21 cellular contexts compared by ENCODE assay signal in genomic region chr2:58803192-58803591, GRCh38.
A peak's percentile ranks its signal among the peaks of the same experiment; 100 is the strongest.
DNase-seq lines count a peak whose midpoint lies in the region; ATAC-seq, FAIRE-seq and TF ChIP-seq lines count a peak whose summit lies in the region.
"Had no signal": no experiment of that assay in that cellular context is flagged by ENCODE, and none has a peak within 500 bp of the region (broad histone marks: within the 10 kb centered on the region; RNA-seq: fewer than 3 reads in every experiment).

No MANE protein-coding gene starts in this region.

- no peaks in the 10 kb centered on the region for H4K20me1 ChIP-seq in K562 (replicated peaks; ENCODE audit: control insufficient read depth, insufficient read depth, low read length)

- peak; percentile 64 for ATAC-seq in GM19351 (IDR thresholded peaks at IDR 0.05; ENCODE audit: unreplicated experiment)
- ATAC-seq in GM21526 (IDR thresholded peaks at IDR 0.05; ENCODE audit: low FRiP score, unreplicated experiment), result peak; percentile 51
- ATAC-seq in HG03039 (IDR thresholded peaks at IDR 0.05; ENCODE audit: unreplicated experiment), result peak; percentile 53
- ATAC-seq in K562, result no peak
- ATAC-seq in HG03175 (IDR thresholded peaks at IDR 0.05; ENCODE audit: unreplicated experiment), result no peak
- no peak for ATAC-seq in GM19328 (IDR thresholded peaks at IDR 0.05; ENCODE audit: unreplicated experiment)
- ATAC-seq: GM23338, HCT116 had no signal

- POLR2A ChIA-PET in K562 (lab: Yijun Ruan, JAX), result interaction anchor here (0.6 kb wide), 1 partner anchor 209 kb away, joined by 3 read pairs; no protein-coding TSS in a partner anchor

- H3K4me3 ChIP-seq in K562, result no peak overlapping the region
- no peak overlapping the region for H3K4me3 ChIP-seq in brain microvascular endothelial cell (ENCODE audit: low read depth, low read length)
- H3K4me3 ChIP-seq: GM23338 had no signal

- CTCF ChIA-PET in K562 (lab: Yijun Ruan, JAX; ENCODE audit: low intra/inter-chr PET ratio), result no interaction called here

- TF ChIP-seq CTCF in K562 (IDR thresholded peaks at IDR 0.05 in 2 of 3, conservative IDR thresholded peaks at IDR 0.05 in 1 of 3; ENCODE audit: insufficient read depth in 2 of 3, low read depth in 1 of 3, low read length in 3 of 3) (no peak), brain microvascular endothelial cell (IDR thresholded peaks at IDR 0.05; ENCODE audit: low read depth, low read length, missing control alignments) (no peak)

- no peak for TF ChIP-seq EP300 in K562 (IDR thresholded peaks at IDR 0.05; ENCODE audit: low read length)

- H3K4me2 ChIP-seq in K562 (ENCODE audit: insufficient read depth, low read length), result no peak overlapping the region
- H3K4me2 ChIP-seq: GM23338 had no signal

- no peaks in the 10 kb centered on the region for H3K9me1 ChIP-seq in K562 (ENCODE audit: control insufficient read depth, insufficient read depth, low read length)

- H3K79me2 ChIP-seq in K562 (ENCODE audit: control insufficient read depth, insufficient read depth, low read length), result no peaks in the 10 kb centered on the region

- TF ChIP-seq RAD21 in K562 (CRISPR knock-in tag; conservative IDR thresholded peaks at IDR 0.05 in 1 of 2, IDR thresholded peaks at IDR 0.05 in 1 of 2), result no peak

- H3K9me3 ChIP-seq in K562 (replicated peaks; ENCODE audit: control insufficient read depth, insufficient read depth, low read depth, low read length), result no peaks in the 10 kb centered on the region

- H2AFZ ChIP-seq in K562 (ENCODE audit: low read depth, low read length), result no peak overlapping the region
- H2AFZ ChIP-seq: GM23338 had no signal

- H3K36me3 ChIP-seq in K562 (ENCODE audit: control insufficient read depth, insufficient read depth, low read length) (no peaks in the 10 kb centered on the region), brain microvascular endothelial cell (replicated peaks) (no peaks in the 10 kb centered on the region)

- in situ Hi-C loops in K562 (cut with MboI) (no loop called here), brain microvascular endothelial cell (cut with HindIII; ENCODE audit: low pct_ligation_motif_present, low sequenced_read_pairs) (no loop called here)

- no peak overlapping the region for H3K9ac ChIP-seq in K562 (ENCODE audit: insufficient read depth in 1 of 2, low read depth in 2 of 2, low read length in 2 of 2)

- H3K4me1 ChIP-seq in K562 (replicated peaks in 1 of 2; ENCODE audit: control insufficient read depth in 2 of 2, insufficient read depth in 2 of 2, low read length in 2 of 2), result no peaks in the 10 kb centered on the region

- H3K27ac ChIP-seq in K562 (ENCODE audit: extremely low read depth, low read depth, low read length) (no peak overlapping the region), brain microvascular endothelial cell (no peak overlapping the region)

- WGBS in K562 (ENCODE audit: insufficient coverage, low coverage, missing lambda C conversion rate), result 36% methylated on average over 2 of the region's 2 CpGs

- BruUV-seq in K562 (replicated peaks; lab: Mats Ljungman, UMichigan), result no TSS peak

- FAIRE-seq in K562 (lab: Jason Lieb, UNC), result no peak

- no peaks in the 10 kb centered on the region for H3K27me3 ChIP-seq in K562 (ENCODE audit: control insufficient read depth in 2 of 2, insufficient read depth in 2 of 2, low read length in 2 of 2)
- H3K27me3 ChIP-seq in brain microvascular endothelial cell (replicated peaks), result no peaks in the 10 kb centered on the region

- intact Hi-C loops in K562 (cut with micrococcal nuclease), result no loop called here

- no peak for TF ChIP-seq POLR2A in K562 (conservative IDR thresholded peaks at IDR 0.05)

- DNase-seq in K562 (ENCODE audit: extremely low read depth in 1 of 4, low spot score in 3 of 4) (no peak), brain microvascular endothelial cell (no peak)
- DNase-seq: ACHN, C1 segment of cervical spinal cord, DMS79, KG1, NCI-H1105 treated with DMSO at 0.1 percent for 48 hours, NCI-H1694, NCI-H2081 treated with DMSO at 0.1 percent for 48 hours, NCI-H446 treated with DMSO at 0.1 percent for 48 hours, OCI-M1, Right ventricle myocardium superior, SW 1271, T-helper 2 cell had no signal

TF ChIP-seq in K562, 482 proteins besides CTCF, POLR2A, EP300 and RAD21 (continues in another document):
- TF ChIP-seq FOXK2 (conservative IDR thresholded peaks at IDR 0.05 in 1 of 2, IDR thresholded peaks at IDR 0.05 in 1 of 2; ENCODE audit: low read depth in 2 of 2), result no peak
- TF ChIP-seq NBN (IDR thresholded peaks at IDR 0.05; ENCODE audit: low read depth), result no peak
- TF ChIP-seq CEBPB (tag; IDR thresholded peaks at IDR 0.05), result peak; percentile 33; the same call in 1 of the 2 replicates
- TF ChIP-seq ZC3H11A (IDR thresholded peaks at IDR 0.05; ENCODE audit: low read depth, low read length), result no peak
- TF ChIP-seq ATF3 (IDR thresholded peaks at IDR 0.05), result peak; percentile 65
- TF ChIP-seq ATF3 (CRISPR knock-in tag; conservative IDR thresholded peaks at IDR 0.05), result no peak
- TF ChIP-seq CC2D1A (IDR thresholded peaks at IDR 0.05), result no peak
- no peak for TF ChIP-seq ZFP30 (CRISPR knock-in tag; IDR thresholded peaks at IDR 0.05; ENCODE audit: borderline replicate concordance)
- TF ChIP-seq TARDBP (IDR thresholded peaks at IDR 0.05), result no peak
- no peak for TF ChIP-seq SRSF1 (IDR thresholded peaks at IDR 0.05; ENCODE audit: low read depth, low read length)
- no peak for TF ChIP-seq CEBPG (CRISPR knock-in tag; IDR thresholded peaks at IDR 0.05)
- TF ChIP-seq CEBPG (tag; conservative IDR thresholded peaks at IDR 0.05 in 1 of 2, IDR thresholded peaks at IDR 0.05 in 1 of 2), result peak; percentile 29 to 33; a peak in 1 of 4 replicates
- no peak for TF ChIP-seq CUX1 (CRISPR knock-in tag; IDR thresholded peaks at IDR 0.05)

Comparison
In these comparisons a context has a peak if more than half of its experiments do, and no peak if none do; other contexts are left out.
1. ATAC-seq: peak in GM19351 (single experiment), GM21526 (single experiment) and HG03039 (single experiment); none in K562 (single experiment), HG03175 (single experiment) and GM19328 (single experiment).